Comparison of ENCODE assay signal across 9 cellular contexts in genomic region chr3:185733980-185734724, GRCh38.
DNase-seq lines count a peak whose midpoint lies in the region; ATAC-seq, FAIRE-seq and TF ChIP-seq lines count a peak whose summit lies in the region.
"Had no signal": no experiment of that assay in that cellular context is flagged by ENCODE, and none has a peak within 500 bp of the region (broad histone marks: within the 10 kb centered on the region; RNA-seq: fewer than 3 reads in every experiment).

No MANE protein-coding gene starts in this region.

- in situ Hi-C loops in Caki2 (cut with HindIII; ENCODE audit: low pct_unique_long_range_greater_than_20kb, low sequenced_read_pairs), result no loop called here
- in situ Hi-C loops in HAP-1 (cut with MboI; ENCODE audit: low sequenced_read_pairs), result no loop called here

- H3K4me1 ChIP-seq in HAP-1 (peaks cover 11% of the 10 kb centered on the region), body of pancreas (no peaks in the 10 kb centered on the region), kidney (ENCODE audit: control insufficient read depth in 1 of 2, insufficient read depth in 1 of 2, low read depth in 1 of 2, low read length in 2 of 2) (no peaks in the 10 kb centered on the region), upper lobe of right lung (peaks cover 11% of the 10 kb centered on the region)

- DNase-seq in Caki2 (ENCODE audit: low read depth) (peak; percentile 62), HAP-1 (ENCODE audit: low spot score in 2 of 2) (peak; percentile 75 to 80), NCI-H524 treated with DMSO at 0.1 percent for 48 hours (lab: John Stamatoyannopoulos, UW) (peak; percentile 76), body of pancreas (peak; percentile 52 to 77 (median 62)), kidney (no peak), upper lobe of right lung (no peak), GM19240 (ENCODE audit: insufficient read length, low spot score) (no peak)

- H3K27me3 ChIP-seq in HAP-1 (ENCODE audit: low read depth), result no peaks in the 10 kb centered on the region
- no peaks in the 10 kb centered on the region for H3K27me3 ChIP-seq in body of pancreas
- no peaks in the 10 kb centered on the region for H3K27me3 ChIP-seq in upper lobe of right lung

- peak; percentile 30 to 65 (median 59) for TF ChIP-seq CTCF in body of pancreas (IDR thresholded peaks at IDR 0.05)
- TF ChIP-seq CTCF in kidney (IDR thresholded peaks at IDR 0.05; ENCODE audit: borderline replicate concordance, extremely low read depth, insufficient read depth), result peak; percentile 52
- peak; percentile 59 for TF ChIP-seq CTCF in upper lobe of right lung (IDR thresholded peaks at IDR 0.05)

- no peak for TF ChIP-seq POLR2A in body of pancreas (IDR thresholded peaks at IDR 0.05)

- WGBS in body of pancreas, 2 donors, result 35 to 43% methylated on average over 10 of the region's 10 CpGs

- intact Hi-C loops in body of pancreas (cut with DNase I) (no loop called here), kidney (cut with DNase I) (no loop called here), upper lobe of right lung (cut with DNase I) (no loop called here)

- H3K4me3 ChIP-seq in HAP-1, result no peak overlapping the region
- H3K4me3 ChIP-seq in body of pancreas, result no peak overlapping the region
- H3K4me3 ChIP-seq in kidney (ENCODE audit: low read length in 2 of 2), result no peak overlapping the region
- no peak overlapping the region for H3K4me3 ChIP-seq in upper lobe of right lung
- H3K4me3 ChIP-seq: skin epidermis had no signal

- ATAC-seq in body of pancreas, result peak; percentile 82
- peak; percentile 95 for ATAC-seq in upper lobe of right lung
- no peak for ATAC-seq in HG02642 (IDR thresholded peaks at IDR 0.05; ENCODE audit: poor library complexity, unreplicated experiment)

- no peaks in the 10 kb centered on the region for H3K9me3 ChIP-seq in HAP-1
- H3K9me3 ChIP-seq in body of pancreas, result no peaks in the 10 kb centered on the region
- no peaks in the 10 kb centered on the region for H3K9me3 ChIP-seq in kidney (ENCODE audit: control insufficient read depth in 1 of 2, low read length in 2 of 2)
- H3K9me3 ChIP-seq in upper lobe of right lung, result no peaks in the 10 kb centered on the region

- H3K27ac ChIP-seq in body of pancreas (no peak overlapping the region), kidney (ENCODE audit: low read depth in 2 of 2, low read length in 2 of 2) (no peak overlapping the region), upper lobe of right lung (no peak overlapping the region)
- H3K27ac ChIP-seq: skin epidermis had no signal

- H3K36me3 ChIP-seq in HAP-1 (replicated peaks), result no peaks in the 10 kb centered on the region
- no peaks in the 10 kb centered on the region for H3K36me3 ChIP-seq in body of pancreas (replicated peaks in 1 of 2; ENCODE audit: insufficient read depth in 1 of 2, low read depth in 2 of 2)
- H3K36me3 ChIP-seq in kidney (ENCODE audit: control insufficient read depth in 1 of 2, insufficient read depth in 2 of 2, low read length in 2 of 2), result no peaks in the 10 kb centered on the region
- no peaks in the 10 kb centered on the region for H3K36me3 ChIP-seq in upper lobe of right lung

- FAIRE-seq in kidney (lab: Jason Lieb, UNC), result no peak

- no peak overlapping the region for H3K9ac ChIP-seq in kidney (ENCODE audit: low read length in 2 of 2)

Comparison
In these comparisons a context has a peak if more than half of its experiments do, and no peak if none do; other contexts are left out.
1. DNase-seq: peak in Caki2 (single experiment), HAP-1 (2 of 2), NCI-H524 treated with DMSO at 0.1 percent for 48 hours (single experiment) and body of pancreas (4 of 4); none in kidney (single experiment), upper lobe of right lung (single experiment) and GM19240 (single experiment).
2. Peak in every context shown above with its lines, with median percentiles within 50 percentile points of each other: CTCF ChIP-seq.